Comparison of ENCODE assay signal across 1 cellular context in genomic region chr16:83689385-83689831, GRCh38.
TF ChIP-seq lines count a peak whose summit lies in the region.

No MANE protein-coding gene starts in this region.

TF ChIP-seq in SK-N-SH, 30 proteins besides CTCF, POLR2A, EP300 and RAD21 (continued from another document):
- 0 out of 2 replicates have a peak, but pooled peaks have one; percentile 43 for TF ChIP-seq TEAD4 (IDR thresholded peaks at IDR 0.05; ENCODE audit: borderline replicate concordance, insufficient read depth)
- peak; percentile 77 for TF ChIP-seq FOSL2 (IDR thresholded peaks at IDR 0.05; ENCODE audit: borderline replicate concordance, low read depth)
- TF ChIP-seq RXRA (IDR thresholded peaks at IDR 0.05; ENCODE audit: borderline replicate concordance, low read depth), result peak; percentile 70; the same call in 1 of the 2 replicates
- TF ChIP-seq RFX5 (IDR thresholded peaks at IDR 0.05; ENCODE audit: low read length), result no peak
- no peak for TF ChIP-seq MXI1 (IDR thresholded peaks at IDR 0.05; ENCODE audit: low read depth, low read length)
- no peak for TF ChIP-seq FOXJ3 (CRISPR knock-in tag; IDR thresholded peaks at IDR 0.05)
- TF ChIP-seq TCF12 (IDR thresholded peaks at IDR 0.05), result peak; percentile 90
TF ChIP-seq in SK-N-SH: peak in this region for 11.
